Comparison of ENCODE assay signal across 11 cellular contexts in genomic region chr6:153790048-153790447, GRCh38.
A peak's percentile ranks its signal among the peaks of the same experiment; 100 is the strongest.
DNase-seq lines count a peak whose midpoint lies in the region; ATAC-seq and TF ChIP-seq lines count a peak whose summit lies in the region.
"Had no signal": no experiment of that assay in that cellular context is flagged by ENCODE, and none has a peak within 500 bp of the region (broad histone marks: within the 10 kb centered on the region; RNA-seq: fewer than 3 reads in every experiment).

No MANE protein-coding gene starts in this region.

- H3K27me3 Mint-ChIP-seq in H9 (ENCODE audit: low read depth) = no peaks in the 10 kb centered on the region
- H3K27me3 Mint-ChIP-seq: activated naive CD4-positive, alpha-beta T cell treated with anti-CD3 and anti-CD28 coated beads, Interleukin-2, amount 50 U/mL, for 24 hours had no signal

- peaks cover 0 to 1% (median 0%) of the 10 kb centered on the region in 3 experiments; a peak in 1 of 7 replicates for H3K36me3 Mint-ChIP-seq in H9 (ENCODE audit: insufficient read depth in 1 of 3, low read depth in 3 of 3)
- H3K36me3 Mint-ChIP-seq: activated naive CD4-positive, alpha-beta T cell treated with anti-CD3 and anti-CD28 coated beads, Interleukin-2, amount 50 U/mL, for 24 hours had no signal

- 0 out of 5 replicates have a peak, but pooled peaks cover 0 to 3% of the 10 kb centered on the region in 2 experiments for H3K9me3 Mint-ChIP-seq in H9
- H3K9me3 Mint-ChIP-seq: activated naive CD4-positive, alpha-beta T cell treated with anti-CD3 and anti-CD28 coated beads, Interleukin-2, amount 50 U/mL, for 24 hours had no signal

- H3K9me3 ChIP-seq in H9 (ENCODE audit: control insufficient read depth, low read depth, low read length) = no peaks in the 10 kb centered on the region
- no peaks in the 10 kb centered on the region for H3K9me3 ChIP-seq in RWPE2 (ENCODE audit: severe bottlenecking)
- H3K9me3 ChIP-seq in smooth muscle cell (replicated peaks; ENCODE audit: low read depth) = no peaks in the 10 kb centered on the region

- H3K9ac ChIP-seq in H9 (ENCODE audit: extremely low read depth, insufficient read length, low read length) = no peak overlapping the region
- H3K9ac ChIP-seq in smooth muscle cell (ENCODE audit: low read depth) = no peak overlapping the region

- no peak overlapping the region for H2BK15ac ChIP-seq in H9 (ENCODE audit: low read depth, low read length)

- DNase-seq in H9 = peak; percentile 34
- no peak for DNase-seq in RWPE2 (ENCODE audit: low spot score)
- DNase-seq in fibroblast of the aortic adventitia (ENCODE audit: low read depth) = peak; percentile 49
- no peak for DNase-seq in smooth muscle cell (lab: John Stamatoyannopoulos, UW; ENCODE audit: unreplicated experiment)
- no peak for DNase-seq in SKM-1 treated with dmso at 0.1 percent for 144 hours (lab: John Stamatoyannopoulos, UW; ENCODE audit: unreplicated experiment)
- DNase-seq in NCI-H146 treated with DMSO at 0.1 percent for 48 hours (lab: John Stamatoyannopoulos, UW; ENCODE audit: unreplicated experiment) = no peak
- DNase-seq in activated naive CD4-positive, alpha-beta T cell (lab: John Stamatoyannopoulos, UW) = no peak
- DNase-seq: MM.1S had no signal

- no peak overlapping the region for H4K5ac ChIP-seq in H9 (ENCODE audit: insufficient read length, low read depth, low read length)

- H4K20me1 ChIP-seq in H9 (ENCODE audit: control insufficient read depth, insufficient read depth, insufficient read length) (no peaks in the 10 kb centered on the region), smooth muscle cell (ENCODE audit: low read depth) (no peaks in the 10 kb centered on the region)

- H3K4me1 ChIP-seq in H9 (ENCODE audit: insufficient read depth, low read length) (no peaks in the 10 kb centered on the region), RWPE2 (ENCODE audit: insufficient read depth, poor library complexity, severe bottlenecking) (peaks cover 10% of the 10 kb centered on the region), smooth muscle cell (ENCODE audit: low read depth) (no peaks in the 10 kb centered on the region)

- no peak overlapping the region for H2AK5ac ChIP-seq in H9 (ENCODE audit: insufficient read length, low read length)

- H4K8ac ChIP-seq in H9 (replicated peaks; ENCODE audit: insufficient read length, low read depth, low read length) = no peak overlapping the region

- no peak overlapping the region for H3K27ac Mint-ChIP-seq in H9
- H3K27ac Mint-ChIP-seq: activated naive CD4-positive, alpha-beta T cell treated with anti-CD3 and anti-CD28 coated beads, Interleukin-2, amount 50 U/mL, for 24 hours; T-helper 2 cell treated with Interferon-gamma antibody and Interleukin-4, amounts not matched to agents 5 μg/mL and 100 μg/mL, for 36 hours had no signal

- H3F3A ChIP-seq in smooth muscle cell (ENCODE audit: low read depth) = no peaks in the 10 kb centered on the region

- H3K4me1 Mint-ChIP-seq in H9 = no peaks in the 10 kb centered on the region
- H3K4me1 Mint-ChIP-seq: activated naive CD4-positive, alpha-beta T cell treated with anti-CD3 and anti-CD28 coated beads, Interleukin-2, amount 50 U/mL, for 24 hours had no signal

- no peak overlapping the region for H3K18ac ChIP-seq in H9 (ENCODE audit: insufficient read length, low read depth, low read length)

- no peak overlapping the region for H3K56ac ChIP-seq in H9 (ENCODE audit: insufficient read length, low read depth, low read length)

- no peak overlapping the region for H3K4ac ChIP-seq in H9 (ENCODE audit: low read depth, low read length)

- no peaks in the 10 kb centered on the region for H3K79me1 ChIP-seq in H9 (ENCODE audit: insufficient read depth, low read depth, low read length, poor library complexity, severe bottlenecking)

- no peak overlapping the region for H3K14ac ChIP-seq in H9 (ENCODE audit: insufficient read depth, low read length)

- no peak overlapping the region for H2BK20ac ChIP-seq in H9 (ENCODE audit: low read depth, low read length, poor library complexity, severe bottlenecking)

- no peak overlapping the region for H2AFZ ChIP-seq in H9 (ENCODE audit: low read length)
- H2AFZ ChIP-seq in smooth muscle cell (ENCODE audit: low read depth) = no peak overlapping the region

- TF ChIP-seq CTCF in H9 (conservative IDR thresholded peaks at IDR 0.05) = peak; percentile 36; the same call in 2 of the 3 replicates
- TF ChIP-seq CTCF in RWPE2 (IDR thresholded peaks at IDR 0.05; ENCODE audit: poor library complexity, severe bottlenecking) = no peak
- no peak for TF ChIP-seq CTCF in fibroblast of the aortic adventitia (IDR thresholded peaks at IDR 0.05; ENCODE audit: insufficient read depth, low read length)
- peak; percentile 9 for TF ChIP-seq CTCF in smooth muscle cell (IDR thresholded peaks at IDR 0.05; ENCODE audit: borderline replicate concordance, insufficient read depth, poor library complexity, severe bottlenecking)

- no CpG with 5 or more reads among the region's 7 CpGs for WGBS in H9 (ENCODE audit: extremely low coverage, insufficient read length, low lambda C conversion rate)
- WGBS in smooth muscle cell (ENCODE audit: low lambda C conversion rate) = 79% methylated on average over 7 of the region's 7 CpGs

- no peak overlapping the region for H3T11ph ChIP-seq in H9 (ENCODE audit: low read length)

- no peaks in the 10 kb centered on the region for H3K36me3 ChIP-seq in RWPE2 (ENCODE audit: low read depth)
- no peaks in the 10 kb centered on the region for H3K36me3 ChIP-seq in smooth muscle cell (ENCODE audit: low read depth)

- H3K4me3 ChIP-seq in RWPE2 (ENCODE audit: severe bottlenecking) = no peak overlapping the region
- H3K4me3 ChIP-seq in fibroblast of the aortic adventitia (ENCODE audit: low read depth, low read length) = no peak overlapping the region
- no peak overlapping the region for H3K4me3 ChIP-seq in smooth muscle cell

- no peak overlapping the region for H2BK120ac ChIP-seq in H9 (ENCODE audit: low read depth, low read length, poor library complexity, severe bottlenecking)

- H3K23ac ChIP-seq in H9 (ENCODE audit: insufficient read length, low read depth, low read length) = no peak overlapping the region

- H3K4me3 Mint-ChIP-seq in H9 = no peak overlapping the region
- H3K4me3 Mint-ChIP-seq: activated naive CD4-positive, alpha-beta T cell treated with anti-CD3 and anti-CD28 coated beads, Interleukin-2, amount 50 U/mL, for 24 hours; T-helper 2 cell treated with Interferon-gamma antibody and Interleukin-4, amounts not matched to agents 5 μg/mL and 100 μg/mL, for 36 hours had no signal

- peak; percentile 93 for ATAC-seq in RWPE2 (ENCODE audit: low read depth)
- ATAC-seq in HG02973 (IDR thresholded peaks at IDR 0.05; ENCODE audit: unreplicated experiment) = no peak

- no peak overlapping the region for H4K91ac ChIP-seq in H9 (ENCODE audit: insufficient read length, low read depth, low read length)

- H3K23me2 ChIP-seq in H9 (ENCODE audit: insufficient read length, low read depth, low read length, poor library complexity, severe bottlenecking) = no peaks in the 10 kb centered on the region

- no peaks in the 10 kb centered on the region for H3K27me3 ChIP-seq in H9 (ENCODE audit: insufficient read depth, low read length)
- no peaks in the 10 kb centered on the region for H3K27me3 ChIP-seq in RWPE2 (ENCODE audit: insufficient read depth, poor library complexity, severe bottlenecking)
- H3K27me3 ChIP-seq in smooth muscle cell (ENCODE audit: low read depth) = no peaks in the 10 kb centered on the region

- no peak overlapping the region for H2BK12ac ChIP-seq in H9 (ENCODE audit: insufficient read length, low read depth, low read length)

- H3K27ac ChIP-seq in H9 (ENCODE audit: insufficient read length, low read depth, low read length) = no peak overlapping the region
- peak overlapping the region; percentile 32 for H3K27ac ChIP-seq in RWPE2 (ENCODE audit: poor library complexity, severe bottlenecking)
- no peak overlapping the region for H3K27ac ChIP-seq in smooth muscle cell (ENCODE audit: low read depth)

- H3K4me2 ChIP-seq in H9 (ENCODE audit: insufficient read depth, insufficient read length, low read length) (no peak overlapping the region), smooth muscle cell (no peak overlapping the region)

- no peak overlapping the region for H2BK5ac ChIP-seq in H9 (ENCODE audit: insufficient read length, low read length)

- H3K79me2 ChIP-seq in H9 (ENCODE audit: insufficient read depth, low read length) (no peaks in the 10 kb centered on the region), smooth muscle cell (ENCODE audit: low read depth) (no peaks in the 10 kb centered on the region)

Comparison
In these comparisons a context has a peak if more than half of its experiments do, and no peak if none do; other contexts are left out.
1. DNase-seq: peak in H9 (single experiment) and fibroblast of the aortic adventitia (single experiment); none in RWPE2 (single experiment), smooth muscle cell (single experiment), SKM-1 treated with dmso at 0.1 percent for 144 hours (single experiment), NCI-H146 treated with DMSO at 0.1 percent for 48 hours (single experiment) and activated naive CD4-positive, alpha-beta T cell (0 of 4).
2. CTCF ChIP-seq: peak in H9 (single experiment) and smooth muscle cell (single experiment); none in RWPE2 (single experiment) and fibroblast of the aortic adventitia (single experiment).